8 cellular contexts compared by ENCODE assay signal in genomic region chr12:48000878-48001321, GRCh38. TPM values are rescaled to one million over a fixed set of nuclear protein-coding genes. Genes with fewer than 3 reads are reported as not detected.
DNase-seq lines count a peak whose midpoint lies in the region; ATAC-seq and TF ChIP-seq lines count a peak whose summit lies in the region.

No MANE protein-coding gene starts in this region.

- peak overlapping the region; percentile 55 for H3K4me3 ChIP-seq in lower lobe of right lung
- H3K4me3 ChIP-seq in uterus: peak overlapping the region; percentile 37 to 38

- no peaks in the 10 kb centered on the region for H3K36me3 Mint-ChIP-seq in chondrocyte (ENCODE audit: low read depth)

- H3K4me1 ChIP-seq in lower lobe of right lung (peaks cover 48% of the 10 kb centered on the region), uterus (peaks cover 4 to 20% of the 10 kb centered on the region in 2 donors)

- peak; percentile 30 to 69 for DNase-seq in NCI-H524 (lab: John Stamatoyannopoulos, UW)
- DNase-seq in NCI-H524 treated with DMSO at 0.1 percent for 48 hours (lab: John Stamatoyannopoulos, UW): no peak
- peak; percentile 49 for DNase-seq in NCI-H2227 treated with DMSO at 0.1 percent for 48 hours (lab: John Stamatoyannopoulos, UW)
- no peak for DNase-seq in chondrocyte (ENCODE audit: low spot score)
- DNase-seq in lower lobe of right lung: no peak
- no peak for DNase-seq in uterus
- DNase-seq in stimulated activated naive CD4-positive, alpha-beta T cell (lab: John Stamatoyannopoulos, UW): no peak

- H3K27me3 ChIP-seq in lower lobe of right lung (ENCODE audit: low read depth) (peaks cover 76% of the 10 kb centered on the region), uterus (peaks cover 11 to 15% of the 10 kb centered on the region in 2 donors)

- peaks cover 41% of the 10 kb centered on the region for H3K4me1 Mint-ChIP-seq in chondrocyte (ENCODE audit: low read depth)

- no peaks in the 10 kb centered on the region for H3K9me3 Mint-ChIP-seq in chondrocyte (ENCODE audit: low read depth)

- peaks cover 45% of the 10 kb centered on the region for H3K27me3 Mint-ChIP-seq in chondrocyte (ENCODE audit: low read depth)

- TF ChIP-seq POLR2A in uterus (IDR thresholded peaks at IDR 0.05): no peak

- peak overlapping the region; percentile 49 for H3K27ac Mint-ChIP-seq in chondrocyte (ENCODE audit: unreplicated experiment)

- intact Hi-C loops in lower lobe of right lung (cut with DNase I): no loop called here
- intact Hi-C loops in uterus (cut with DNase I; ENCODE audit: low total_unique reads): no loop called here

- H3K27ac ChIP-seq in lower lobe of right lung (no peak overlapping the region), uterus (peak overlapping the region in 1 of 2 donors; percentile 41)

- H3K36me3 ChIP-seq in lower lobe of right lung (no peaks in the 10 kb centered on the region), uterus (no peaks in the 10 kb centered on the region)

- no peaks in the 10 kb centered on the region for H3K9me3 ChIP-seq in lower lobe of right lung
- no peaks in the 10 kb centered on the region for H3K9me3 ChIP-seq in uterus

- peak; percentile 72 to 74 for ATAC-seq in lower lobe of right lung
- no peak for ATAC-seq in HG03175 (IDR thresholded peaks at IDR 0.05; ENCODE audit: unreplicated experiment)

- peak; percentile 53 for TF ChIP-seq CTCF in chondrocyte (IDR thresholded peaks at IDR 0.05)
- no peak for TF ChIP-seq CTCF in lower lobe of right lung (IDR thresholded peaks at IDR 0.05)
- no peak for TF ChIP-seq CTCF in uterus (IDR thresholded peaks at IDR 0.05)

- H3K4me3 Mint-ChIP-seq in chondrocyte (ENCODE audit: unreplicated experiment): peak overlapping the region; percentile 77

RNA-seq across cellular contexts. Expression of gene COL2A1, which starts 3.4 kb away (rescaled TPM):
- 2.0 to 47.7 TPM (median 35.6 TPM) in 3 replicates for total RNA-seq in chondrocyte
- total RNA-seq in lower lobe of right lung: not detected
- 1 to 10 TPM in 1 of 4 donors, under 1 TPM in 1, not detected in 2; 0.15 to 1.9 TPM for total RNA-seq in uterus

RNA-seq across cellular contexts. Expression of gene TMEM106C, which starts 37.5 kb away (rescaled TPM):
- 54.3 to 60.1 TPM (median 54.8 TPM) in 3 replicates for total RNA-seq in chondrocyte
- total RNA-seq in lower lobe of right lung: 39.3 TPM
- 100 to 1,000 TPM in 1 of 4 donors, 10 to 100 TPM in 3; 54.9 to 157 (median 77.6) TPM for total RNA-seq in uterus

Comparison
In these comparisons a context has a peak if more than half of its experiments do, and no peak if none do; other contexts are left out.
1. DNase-seq: peak in NCI-H524 (2 of 2) and NCI-H2227 treated with DMSO at 0.1 percent for 48 hours (single experiment); none in NCI-H524 treated with DMSO at 0.1 percent for 48 hours (single experiment), chondrocyte (single experiment), lower lobe of right lung (single experiment), uterus (0 of 2) and stimulated activated naive CD4-positive, alpha-beta T cell (0 of 6).